Comparison of ENCODE assay signal across 39 cellular contexts in genomic region chr2:240732184-240732583, GRCh38. TPM values are rescaled to one million over a fixed set of nuclear protein-coding genes. Genes with fewer than 3 reads are reported as not detected.
"Had no signal": no experiment of that assay in that cellular context is flagged by ENCODE, and none has a peak within 500 bp of the region (broad histone marks: within the 10 kb centered on the region; RNA-seq: fewer than 3 reads in every experiment).

No MANE protein-coding gene starts in this region.

- H3K27ac ChIP-seq: KMS-11 had no signal

- DNase-seq: Karpas-422, MG63, MM.1S, MV-4-11, NCI-H1048, NCI-H1092, NCI-H1092 treated with DMSO at 0.1 percent for 48 hours, NCI-H1105, NCI-H1105 treated with DMSO at 0.1 percent for 48 hours, NCI-H1417, NCI-H1417 treated with DMSO at 0.1 percent for 48 hours, NCI-H1436, NCI-H1436 treated with DMSO at 0.1 percent for 48 hours, NCI-H146, NCI-H1694, NCI-H1694 treated with DMSO at 0.1 percent for 48 hours, NCI-H187, NCI-H187 treated with DMSO at 0.1 percent for 48 hours, NCI-H1930, NCI-H2029, NCI-H2029 treated with DMSO at 0.1 percent for 48 hours, NCI-H2081, NCI-H2081 treated with DMSO at 0.1 percent for 48 hours, NCI-H2107, NCI-H2171, NCI-H2171 treated with DMSO at 0.1 percent for 48 hours, NCI-H2227 treated with DMSO at 0.1 percent for 48 hours, NCI-H226, NCI-H345, NCI-H446, NCI-H446 treated with DMSO at 0.1 percent for 48 hours, NCI-H510A, NCI-H510A treated with DMSO at 0.1 percent for 48 hours, NCI-H524 had no signal

- H3K36me3 ChIP-seq: MG63 had no signal

- H3K4me3 ChIP-seq: MG63 had no signal

- H3K9me3 ChIP-seq: MG63 had no signal

RNA-seq across cellular contexts. Expression of gene AQP12A, which starts 40.5 kb away (rescaled TPM):
- total RNA-seq: LHCN-M2, M059J, MCF 10A, NCI-H460 had no signal

RNA-seq across cellular contexts. Expression of gene AQP12B, which starts 49.5 kb away (rescaled TPM):
- total RNA-seq: LHCN-M2, M059J, MCF 10A, NCI-H460 had no signal
